Comparison of ENCODE assay signal across 1 cellular context in genomic region chr6:31970604-31971271, GRCh38.
TF ChIP-seq lines count a peak whose summit lies in the region.

No MANE protein-coding gene starts in this region.

TF ChIP-seq in liver, 16 proteins besides CTCF, POLR2A, EP300 and RAD21:
- TF ChIP-seq FOXA2 (IDR thresholded peaks at IDR 0.05) (no peak), RXRA (IDR thresholded peaks at IDR 0.05) (no peak), YY1 (IDR thresholded peaks at IDR 0.05) (no peak), REST (IDR thresholded peaks at IDR 0.05) (no peak), HNF4G (IDR thresholded peaks at IDR 0.05) (no peak), ZBTB33 (IDR thresholded peaks at IDR 0.05) (no peak), ATF3 (IDR thresholded peaks at IDR 0.05) (no peak), JUND (IDR thresholded peaks at IDR 0.05) (no peak), NR2F2 (IDR thresholded peaks at IDR 0.05) (no peak), MAX (IDR thresholded peaks at IDR 0.05) (no peak), TAF1 (conservative IDR thresholded peaks at IDR 0.05) (no peak), FOXA1 (IDR thresholded peaks at IDR 0.05) (no peak), HNF4A (conservative IDR thresholded peaks at IDR 0.05) (no peak), GABPA (IDR thresholded peaks at IDR 0.05 in 1 of 2, conservative IDR thresholded peaks at IDR 0.05 in 1 of 2) (no peak), EGR1 (IDR thresholded peaks at IDR 0.05; ENCODE audit: low read depth in 2 of 2) (no peak), SP1 (IDR thresholded peaks at IDR 0.05) (no peak)
